ENCODE assay signal across 19 cellular contexts in genomic region chr4:128775477-128775876, GRCh38.
"Had no signal": no experiment of that assay in that cellular context is flagged by ENCODE, and none has a peak within 500 bp of the region (broad histone marks: within the 10 kb centered on the region; RNA-seq: fewer than 3 reads in every experiment).

No MANE protein-coding gene starts in this region.

- DNase-seq: colonic mucosa; effector CD8-positive, alpha-beta T cell; foreskin fibroblast; gastrocnemius medialis; head of caudate nucleus; kidney; mucosa of descending colon; naive thymus-derived CD8-positive, alpha-beta T cell; nephron progenitor cell; occipital lobe; right lobe of liver; small intestine; stimulated activated CD4-positive, alpha-beta T cell treated with anti-CD3 and anti-CD28 coated beads, Interleukin-15, amount 100 ng/mL, for 24 hours; stimulated activated CD4-positive, alpha-beta T cell treated with anti-CD3 and anti-CD28 coated beads, Interleukin-2, amount 100 ng/mL, for 48 hours; stimulated activated naive B cell treated with anti-CD40 and anti-IgM and Interleukin-4, amounts not matched to agents 10 μg/mL and 1 μg/mL and 100 μg/mL, for 72 hours had no signal

- H3K4me3 ChIP-seq: colonic mucosa, gastrocnemius medialis, mucosa of descending colon, right lobe of liver, thoracic aorta had no signal

- H3K27ac ChIP-seq: colonic mucosa, epithelial cell of prostate, gastrocnemius medialis, parathyroid adenoma, right lobe of liver, thoracic aorta had no signal

- H3K79me2 ChIP-seq: parathyroid adenoma had no signal

- ATAC-seq: gastrocnemius medialis; left lobe of liver; mucosa of descending colon; naive thymus-derived CD8-positive, alpha-beta T cell; right lobe of liver; stimulated activated naive B cell treated with anti-CD40 and anti-IgM and Interleukin-4, amounts not matched to agents 10 μg/mL and 1 μg/mL and 100 μg/mL, for 72 hours had no signal

- H3K36me3 ChIP-seq: colonic mucosa, gastrocnemius medialis, right lobe of liver, thoracic aorta had no signal

- H2AFZ ChIP-seq: parathyroid adenoma had no signal

- H3K9me3 ChIP-seq: colonic mucosa, gastrocnemius medialis, mucosa of descending colon, right lobe of liver, thoracic aorta had no signal

- H3K9ac ChIP-seq: parathyroid adenoma had no signal

- FAIRE-seq: kidney, small intestine had no signal

- H3K4me1 ChIP-seq: colonic mucosa, gastrocnemius medialis, parathyroid adenoma, right lobe of liver had no signal

- H3K27me3 ChIP-seq: colonic mucosa, gastrocnemius medialis, right lobe of liver had no signal
